Comparison of ENCODE assay signal across 1 cellular context in genomic region chr20:33450867-33451266, GRCh38.
A peak's percentile ranks its signal among the peaks of the same experiment; 100 is the strongest.
TF ChIP-seq lines count a peak whose summit lies in the region.

No MANE protein-coding gene starts in this region.

TF ChIP-seq in HepG2, 621 proteins besides CTCF, POLR2A, EP300 and RAD21:
- TF ChIP-seq RARA (CRISPR knock-in tag; IDR thresholded peaks at IDR 0.05) (0 out of 2 replicates have a peak, but pooled peaks have one; percentile 32), E2F2 (CRISPR knock-in tag; IDR thresholded peaks at IDR 0.05; ENCODE audit: borderline replicate concordance) (no peak), SRY (CRISPR knock-in tag; IDR thresholded peaks at IDR 0.05) (no peak), SMYD3 (CRISPR knock-in tag; IDR thresholded peaks at IDR 0.05) (no peak), PHF8 (CRISPR knock-in tag; IDR thresholded peaks at IDR 0.05) (0 out of 2 replicates have a peak, but pooled peaks have one; percentile 25), JDP2 (CRISPR knock-in tag; IDR thresholded peaks at IDR 0.05; ENCODE audit: borderline replicate concordance) (no peak), SKI (IDR thresholded peaks at IDR 0.05; ENCODE audit: partially characterized antibody) (peak; percentile 34), ZNF891 (CRISPR knock-in tag; IDR thresholded peaks at IDR 0.05) (no peak), DRAP1 (CRISPR knock-in tag; IDR thresholded peaks at IDR 0.05) (no peak)
